ENCODE assay signal across 28 cellular contexts in the genomic region with DNA sequence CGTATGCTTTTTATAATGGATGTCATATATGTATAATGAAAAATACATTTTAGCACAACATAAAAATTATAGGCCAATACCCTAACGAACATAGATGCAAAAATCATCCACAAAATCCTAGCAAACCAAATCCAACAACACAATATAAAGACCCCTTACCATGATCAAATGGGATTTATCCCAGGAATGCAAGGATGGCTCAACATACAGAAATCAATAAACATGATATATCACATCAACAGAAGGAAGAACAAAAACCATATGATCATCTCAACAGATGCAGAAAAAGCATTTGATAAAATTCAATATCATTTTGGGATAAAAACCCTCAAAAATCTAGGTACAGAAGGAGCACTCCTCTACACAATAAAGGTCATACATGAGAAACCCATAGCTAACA.
"Had no signal": no experiment of that assay in that cellular context is flagged by ENCODE, and none has a peak within 500 bp of the region (broad histone marks: within the 10 kb centered on the region; RNA-seq: fewer than 3 reads in every experiment).

No MANE protein-coding gene starts in this region.

- H3K4me1 Mint-ChIP-seq: natural killer cell had no signal

- H3K4me3 ChIP-seq: neural progenitor cell, ovary, psoas muscle, right lobe of liver, sigmoid colon, stomach, thoracic aorta, thyroid gland, tibial nerve, upper lobe of left lung, vagina had no signal

- FAIRE-seq: small intestine, urothelium cell line had no signal

- H3K9me3 ChIP-seq: ovary, right lobe of liver, thoracic aorta, thyroid gland, vagina had no signal

- H3K4me1 ChIP-seq: parathyroid adenoma, psoas muscle, sigmoid colon had no signal

- H3K27me3 Mint-ChIP-seq: progenitor cell of endocrine pancreas; stimulated activated naive B cell treated with anti-CD40 and anti-IgM and Interleukin-4, amounts not matched to agents 10 μg/mL and 1 μg/mL and 100 μg/mL, for 72 hours; stimulated activated naive CD8-positive, alpha-beta T cell treated with anti-CD3 and anti-CD28 coated beads, Interleukin-15, Interleukin-2, amounts not matched to agents 100 ng/mL and 50 ng/mL, for 24 hours had no signal

- H3K27ac Mint-ChIP-seq: natural killer cell; nephron; neural progenitor cell; progenitor cell of endocrine pancreas; stimulated activated effector memory CD8-positive, alpha-beta T cell treated with anti-CD3 and anti-CD28 coated beads, Interleukin-12 subunit alpha, Interleukin-12 subunit beta, amount 100 ng/mL, for 72 hours; stimulated activated naive B cell treated with anti-CD40 and anti-IgM and Interleukin-4, amounts not matched to agents 10 μg/mL and 1 μg/mL and 100 μg/mL, for 72 hours; stimulated activated naive CD8-positive, alpha-beta T cell treated with anti-CD3 and anti-CD28 coated beads, Interleukin-15, Interleukin-2, amounts not matched to agents 100 ng/mL and 50 ng/mL, for 24 hours had no signal

- DNase-seq: natural killer cell; occipital lobe; right cardiac atrium; right lobe of liver; sigmoid colon; small intestine; stimulated activated CD4-positive, alpha-beta T cell treated with anti-CD3 and anti-CD28 coated beads, Interleukin-15, amount 100 ng/mL, for 24 hours; stimulated activated CD4-positive, alpha-beta T cell treated with anti-CD3 and anti-CD28 coated beads, Interleukin-2, amount 100 ng/mL, for 24 hours; stimulated activated CD4-positive, alpha-beta T cell treated with anti-CD3 and anti-CD28 coated beads, Interleukin-2, amount 100 ng/mL, for 48 hours; stimulated activated CD4-positive, alpha-beta T cell treated with anti-CD3 and anti-CD28 coated beads, Interleukin-4, amount 100 ng/mL, for 24 hours; stimulated activated naive B cell treated with anti-CD40 and anti-IgM and Interleukin-4, amounts not matched to agents 10 μg/mL and 1 μg/mL and 100 μg/mL, for 72 hours; stimulated activated naive CD4-positive, alpha-beta T cell treated with Interleukin-2 at 50 U/mL for 16 hours; stomach; thyroid gland; trophoblast cell; upper lobe of left lung had no signal

- H3K36me3 Mint-ChIP-seq: stimulated activated effector memory CD8-positive, alpha-beta T cell treated with anti-CD3 and anti-CD28 coated beads, Interleukin-12 subunit alpha, Interleukin-12 subunit beta, amount 100 ng/mL, for 72 hours had no signal

- H3K4me2 ChIP-seq: neural progenitor cell had no signal

- H2AFZ ChIP-seq: neural progenitor cell, parathyroid adenoma had no signal

- H3K9ac ChIP-seq: neural progenitor cell, parathyroid adenoma had no signal

- ATAC-seq: natural killer cell; psoas muscle; right cardiac atrium; right lobe of liver; stimulated activated effector memory CD8-positive, alpha-beta T cell treated with anti-CD3 and anti-CD28 coated beads, Interleukin-12 subunit alpha, Interleukin-12 subunit beta, amount 100 ng/mL, for 72 hours; stimulated activated naive B cell treated with anti-CD40 and anti-IgM and Interleukin-4, amounts not matched to agents 10 μg/mL and 1 μg/mL and 100 μg/mL, for 72 hours had no signal

- H3K27ac ChIP-seq: neural progenitor cell, ovary, parathyroid adenoma, psoas muscle, right lobe of liver, sigmoid colon, stomach, thoracic aorta, thyroid gland, tibial nerve, upper lobe of left lung, vagina had no signal

- H3K4me3 Mint-ChIP-seq: natural killer cell; nephron; neural progenitor cell; stimulated activated effector memory CD8-positive, alpha-beta T cell treated with anti-CD3 and anti-CD28 coated beads, Interleukin-12 subunit alpha, Interleukin-12 subunit beta, amount 100 ng/mL, for 72 hours; stimulated activated naive B cell treated with anti-CD40 and anti-IgM and Interleukin-4, amounts not matched to agents 10 μg/mL and 1 μg/mL and 100 μg/mL, for 72 hours; stimulated activated naive CD8-positive, alpha-beta T cell treated with anti-CD3 and anti-CD28 coated beads, Interleukin-15, Interleukin-2, amounts not matched to agents 100 ng/mL and 50 ng/mL, for 24 hours had no signal

- H3K27me3 ChIP-seq: neural progenitor cell, ovary, right lobe of liver, stomach, thyroid gland, tibial nerve, upper lobe of left lung, vagina had no signal

- H3K36me3 ChIP-seq: neural progenitor cell, ovary, right lobe of liver, sigmoid colon, stomach, thoracic aorta, thyroid gland, tibial nerve, upper lobe of left lung, vagina had no signal
